Comparison of ENCODE assay signal across 1 cellular context in genomic region chr2:72944804-72945449, GRCh38.
TF ChIP-seq lines count a peak whose summit lies in the region.

No MANE protein-coding gene starts in this region.

TF ChIP-seq in H1, 55 proteins besides CTCF, POLR2A, EP300 and RAD21:
- TF ChIP-seq TEAD4 (IDR thresholded peaks at IDR 0.05; ENCODE audit: low read depth, low read length) (no peak), FOSL1 (IDR thresholded peaks at IDR 0.05; ENCODE audit: insufficient read depth, low read depth, low read length) (no peak), PHF8 (conservative IDR thresholded peaks at IDR 0.05; ENCODE audit: low read depth, low read length) (no peak), TBP (IDR thresholded peaks at IDR 0.05; ENCODE audit: low read depth, low read length) (no peak), KDM4A (IDR thresholded peaks at IDR 0.05; ENCODE audit: low read depth, low read length, severe bottlenecking) (no peak), BACH1 (IDR thresholded peaks at IDR 0.05; ENCODE audit: low read length) (no peak), CBX5 (IDR thresholded peaks at IDR 0.05; ENCODE audit: low read depth, low read length) (no peak), SAP30 (IDR thresholded peaks at IDR 0.05; ENCODE audit: insufficient read depth, insufficient replicate concordance, low read length) (no peak), E2F6 (IDR thresholded peaks at IDR 0.05) (no peak), SIRT6 (IDR thresholded peaks at IDR 0.05; ENCODE audit: low read length) (no peak), SP4 (IDR thresholded peaks at IDR 0.05; ENCODE audit: low read length) (no peak), CHD2 (IDR thresholded peaks at IDR 0.05; ENCODE audit: low read length) (no peak), CBX8 (IDR thresholded peaks at IDR 0.05; ENCODE audit: borderline replicate concordance, low read depth, low read length) (no peak), CTBP2 (IDR thresholded peaks at IDR 0.05; ENCODE audit: borderline replicate concordance, insufficient read depth, insufficient read length, low read length) (no peak), GTF2F1 (IDR thresholded peaks at IDR 0.05; ENCODE audit: borderline replicate concordance, low read depth, low read length) (no peak), SP1 (IDR thresholded peaks at IDR 0.05; ENCODE audit: low read depth, low read length) (no peak)
